Comparison of ENCODE assay signal across 8 cellular contexts in genomic region chr11:108135845-108136599, GRCh38. TPM values are rescaled to one million over a fixed set of nuclear protein-coding genes. Genes with fewer than 3 reads are reported as not detected.
DNase-seq lines count a peak whose midpoint lies in the region; ATAC-seq, FAIRE-seq and TF ChIP-seq lines count a peak whose summit lies in the region.

No MANE protein-coding gene starts in this region.

- ATAC-seq in DND-41 (ENCODE audit: insufficient read depth, low read depth) (0 out of 3 replicates have a peak, but pooled peaks have one; percentile 48), GM21737 (IDR thresholded peaks at IDR 0.05; ENCODE audit: unreplicated experiment) (peak; percentile 55), HG02623 (IDR thresholded peaks at IDR 0.05; ENCODE audit: unreplicated experiment) (no peak)

- H3K27ac ChIP-seq in DND-41 (ENCODE audit: low read length), result no peak overlapping the region

- no peak overlapping the region for H3K4me2 ChIP-seq in DND-41 (ENCODE audit: insufficient read depth, low read length)

- no peaks in the 10 kb centered on the region for H4K20me1 ChIP-seq in DND-41 (ENCODE audit: insufficient read depth, low read length)

- H3K9ac ChIP-seq in DND-41 (ENCODE audit: low read depth, low read length), result no peak overlapping the region

- H3K27me3 ChIP-seq in DND-41 (ENCODE audit: insufficient read depth, low read length, poor library complexity) (no peaks in the 10 kb centered on the region), H7 (ENCODE audit: control insufficient read depth, insufficient read depth, low read length) (no peaks in the 10 kb centered on the region)

- peak; percentile 58 for TF ChIP-seq CTCF in DND-41 (IDR thresholded peaks at IDR 0.05; ENCODE audit: borderline replicate concordance, extremely low read depth, low read length, poor library complexity, severe bottlenecking)

- peak; percentile 3 for FAIRE-seq in TTC549 (lab: Jason Lieb, UNC)

- DNase-seq in DND-41 (no peak), germinal center (ENCODE audit: low spot score) (peak; percentile 23), NCI-H187 treated with DMSO at 0.1 percent for 48 hours (lab: John Stamatoyannopoulos, UW) (no peak), MV-4-11 (lab: John Stamatoyannopoulos, UW) (no peak), H7 (no peak)

- H2AFZ ChIP-seq in DND-41 (ENCODE audit: low read depth, low read length), result no peak overlapping the region

- no peaks in the 10 kb centered on the region for H3K79me2 ChIP-seq in DND-41 (ENCODE audit: insufficient read depth, low read length)

- no peaks in the 10 kb centered on the region for H3K9me3 ChIP-seq in DND-41 (ENCODE audit: insufficient read depth, low read length, severe bottlenecking)

- 0 out of 2 replicates have a peak, but pooled peaks cover 3% of the 10 kb centered on the region for H3K36me3 ChIP-seq in DND-41 (ENCODE audit: insufficient read depth, low read length)
- no peaks in the 10 kb centered on the region for H3K36me3 ChIP-seq in H7 (replicated peaks; ENCODE audit: control insufficient read depth, insufficient read depth, low read length)

- H3K4me1 ChIP-seq in DND-41 (ENCODE audit: insufficient read depth, low read length), result no peaks in the 10 kb centered on the region

- H3K4me3 ChIP-seq in DND-41 (ENCODE audit: low read depth in 1 of 2, low read length in 2 of 2), result no peak overlapping the region
- no peak overlapping the region for H3K4me3 ChIP-seq in H7 (ENCODE audit: insufficient read depth, low read depth, low read length)

RNA-seq across cellular contexts. Expression of gene ACAT1, which starts 14.7 kb away (rescaled TPM):
- total RNA-seq in H7 (2014; rRNA removed; shearing (Covaris generic)), result 28.9 and 39.1 TPM in 2 replicates
